Comparison of ENCODE assay signal across 8 cellular contexts in genomic region chr12:114682920-114683708, GRCh38. TPM values are rescaled to one million over a fixed set of nuclear protein-coding genes. Genes with fewer than 3 reads are reported as not detected.
A peak's percentile ranks its signal among the peaks of the same experiment; 100 is the strongest.
DNase-seq lines count a peak whose midpoint lies in the region; ATAC-seq and TF ChIP-seq lines count a peak whose summit lies in the region.

No MANE protein-coding gene starts in this region.

- CTCF ChIA-PET in RWPE1 (lab: Yijun Ruan, JAX) = interaction anchor here (0.6 to 1.2 kb wide), 6 partner anchors 612 to 1683 kb away, joined by 3 to 9 read pairs (median 4); no protein-coding TSS in a partner anchor
- CTCF ChIA-PET in PC-9 (lab: Charles Lee) = no interaction called here

- no peaks in the 10 kb centered on the region for H3K9me3 Mint-ChIP-seq in neural crest cell

- no peak for TF ChIP-seq POLR2A in esophagus muscularis mucosa (IDR thresholded peaks at IDR 0.05; ENCODE audit: low read depth)

- no TSS peak for BruUV-seq in PC-9 (replicated peaks; lab: Mats Ljungman, UMichigan)

- no peak overlapping the region for H3K4me2 ChIP-seq in PC-9

- H3K27me3 ChIP-seq in esophagus muscularis mucosa (peaks cover 0 to 30% (median 19%) of the 10 kb centered on the region in 4 donors), PC-9 (ENCODE audit: insufficient read depth, low read depth) (peaks cover 89% of the 10 kb centered on the region)

- 2% methylated on average over 30 of the region's 51 CpGs for WGBS in esophagus muscularis mucosa

- no peak for TF ChIP-seq EP300 in esophagus muscularis mucosa (IDR thresholded peaks at IDR 0.05)

- H3K36me3 ChIP-seq in esophagus muscularis mucosa = peaks cover 0 to 24% (median 4%) of the 10 kb centered on the region in 4 donors
- H3K36me3 ChIP-seq in PC-9 (ENCODE audit: low read depth) = no peaks in the 10 kb centered on the region

- H3K27me3 Mint-ChIP-seq in neural crest cell (ENCODE audit: low read depth) = peaks cover 98% of the 10 kb centered on the region

- no peak overlapping the region for H2AFZ ChIP-seq in PC-9

- no peaks in the 10 kb centered on the region for H3F3A ChIP-seq in PC-9 (ENCODE audit: insufficient read depth, low read depth)

- H3K9me2 ChIP-seq in PC-9 (ENCODE audit: insufficient read depth) = no peaks in the 10 kb centered on the region

- no peak for TF ChIP-seq CTCF in RWPE1 (conservative IDR thresholded peaks at IDR 0.05; ENCODE audit: low read depth)
- TF ChIP-seq CTCF in esophagus muscularis mucosa (IDR thresholded peaks at IDR 0.05) = peak in 1 of 3 experiments; percentile 22
- no peak for TF ChIP-seq CTCF in neural crest cell (conservative IDR thresholded peaks at IDR 0.05)
- no peak for TF ChIP-seq CTCF in PC-9 (conservative IDR thresholded peaks at IDR 0.05)

- intact Hi-C loops in esophagus muscularis mucosa (cut with DNase I) (no loop called here), head of caudate nucleus (cut with DNase I) (loop anchor here (10.0 kb wide), 1 partner anchor 278 kb away; the partner anchor contains the start of gene TBX5), PC-9 (cut with micrococcal nuclease; ENCODE audit: unreplicated experiment) (no loop called here)

- H3K4me1 Mint-ChIP-seq in neural crest cell = peaks cover 48% of the 10 kb centered on the region

- H3K36me3 Mint-ChIP-seq in neural crest cell (ENCODE audit: low read depth) = no peaks in the 10 kb centered on the region

- peak overlapping the region; percentile 92 for H3K4me3 Mint-ChIP-seq in neural crest cell

- peak overlapping the region; percentile 37 for H3K4me3 ChIP-seq in GM08714 (ENCODE audit: low read length)
- H3K4me3 ChIP-seq in esophagus muscularis mucosa = peak overlapping the region; percentile 69 to 81 (median 72)
- H3K4me3 ChIP-seq in PC-9 = no peak overlapping the region

- peak; percentile 38 for DNase-seq in RWPE1 (ENCODE audit: low spot score)
- DNase-seq in esophagus muscularis mucosa (ENCODE audit: extremely low spot score) = no peak
- no peak for DNase-seq in neural crest cell (ENCODE audit: low read depth, low spot score)
- no peak for DNase-seq in NCI-H146 treated with DMSO at 0.1 percent for 48 hours (lab: John Stamatoyannopoulos, UW; ENCODE audit: unreplicated experiment)
- DNase-seq in head of caudate nucleus = no peak
- DNase-seq in PC-9 = no peak

- H4K20me1 ChIP-seq in PC-9 (ENCODE audit: insufficient read depth) = no peaks in the 10 kb centered on the region; the same call in 1 of the 2 replicates

- H3K9me3 ChIP-seq in esophagus muscularis mucosa = no peaks in the 10 kb centered on the region
- H3K9me3 ChIP-seq in PC-9 (ENCODE audit: insufficient read depth, low read depth) = no peaks in the 10 kb centered on the region

- POLR2A ChIA-PET in RWPE1 (lab: Yijun Ruan, JAX; ENCODE audit: low non-redundant PET) (interaction anchor here (0.6 kb wide), 1 partner anchor 31 kb away, joined by 3 read pairs; no protein-coding TSS in a partner anchor), PC-9 (lab: Charles Lee; ENCODE audit: unreplicated experiment) (no interaction called here)

- no peaks in the 10 kb centered on the region for H3K79me2 ChIP-seq in PC-9 (ENCODE audit: low read depth)

- no peak overlapping the region for H3K27ac Mint-ChIP-seq in neural crest cell (ENCODE audit: unreplicated experiment)

- peaks cover 0 to 50% (median 39%) of the 10 kb centered on the region in 4 donors for H3K4me1 ChIP-seq in esophagus muscularis mucosa
- no peaks in the 10 kb centered on the region for H3K4me1 ChIP-seq in PC-9 (replicated peaks; ENCODE audit: insufficient read depth)

- no peak for ATAC-seq in GM19351 (IDR thresholded peaks at IDR 0.05; ENCODE audit: unreplicated experiment)

- H3K27ac ChIP-seq in RWPE1 = peak overlapping the region; percentile 98
- H3K27ac ChIP-seq in esophagus muscularis mucosa (replicated peaks in 1 of 4) = peak overlapping the region; percentile 87 to 92 (median 90)
- H3K27ac ChIP-seq in PC-9 = no peak overlapping the region

RNA-seq across cellular contexts. Expression of gene TBX3, which starts 0.9 kb away (rescaled TPM):
- total RNA-seq in esophagus muscularis mucosa (10 to 100 TPM in 1 of 4 donors, 1 to 10 TPM in 3; 5.3 to 10.4 (median 8.6) TPM), neural crest cell (0.91 and 0.96 TPM in 2 replicates), PC-9 (2021) (not detected in 2 replicates)
